Comparison of ENCODE assay signal across 15 cellular contexts in the genomic region with DNA sequence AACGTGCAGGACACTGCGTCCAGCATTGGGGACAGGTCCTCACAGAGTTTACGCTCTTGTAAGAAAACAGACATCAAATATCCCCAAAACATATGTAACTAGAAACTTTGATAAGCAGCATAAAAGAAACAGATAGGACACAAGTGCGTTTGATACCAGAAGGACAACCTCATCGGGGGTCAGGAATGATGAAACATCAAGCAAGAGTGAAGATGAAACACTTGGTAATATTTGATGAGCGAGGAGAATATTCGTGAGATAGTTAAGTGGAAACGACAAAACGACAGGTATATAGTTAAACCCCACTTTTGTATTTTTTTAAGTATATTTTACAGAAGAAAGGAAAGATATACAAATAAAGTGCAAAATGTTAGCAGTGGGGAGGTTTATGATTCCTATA. TPM values are rescaled to one million over a fixed set of nuclear protein-coding genes. Genes with fewer than 3 reads are reported as not detected.
DNase-seq lines count a peak whose midpoint lies in the region; ATAC-seq and TF ChIP-seq lines count a peak whose summit lies in the region.
"Had no signal": no experiment of that assay in that cellular context is flagged by ENCODE, and none has a peak within 500 bp of the region (broad histone marks: within the 10 kb centered on the region; RNA-seq: fewer than 3 reads in every experiment).

No MANE protein-coding gene starts in this region.

- POLR2A ChIA-PET in T-cell (lab: Charles Lee) = no interaction called here

- H3K27me3 Mint-ChIP-seq in nephron progenitor cell (ENCODE audit: low read depth, poor library complexity) (peaks cover 3% of the 10 kb centered on the region), T-cell (peaks cover 15 to 36% of the 10 kb centered on the region in 2 donors)

- peaks cover 3% of the 10 kb centered on the region; the same call in 1 of the 2 replicates for H3K36me3 ChIP-seq in WERI-Rb-1

- H3K4me1 Mint-ChIP-seq in nephron progenitor cell (peaks cover 55% of the 10 kb centered on the region), T-cell (no peaks in the 10 kb centered on the region)
- H3K4me1 Mint-ChIP-seq: B cell had no signal

- no peak for ATAC-seq in T-cell (replicated peaks in 1 of 4)
- ATAC-seq: GM23338, HepG2 had no signal

- H3K36me3 Mint-ChIP-seq in nephron progenitor cell (ENCODE audit: low read depth) (peaks cover 54% of the 10 kb centered on the region), T-cell (no peaks in the 10 kb centered on the region)

- no peaks in the 10 kb centered on the region for H3K27me3 ChIP-seq in WERI-Rb-1 (ENCODE audit: insufficient read depth, low read depth, severe bottlenecking)

- no peak for TF ChIP-seq CTCF in VCaP (conservative IDR thresholded peaks at IDR 0.05)
- no peak for TF ChIP-seq CTCF in nephron progenitor cell (IDR thresholded peaks at IDR 0.05)
- no peak for TF ChIP-seq CTCF in WERI-Rb-1 (IDR thresholded peaks at IDR 0.05; ENCODE audit: low read depth, low read length)

- CTCF ChIA-PET in T-cell (lab: Charles Lee) = no interaction called here

- H3K27ac ChIP-seq in VCaP (peak overlapping the region; percentile 99), epithelial cell of prostate (peak overlapping the region; percentile 95), WERI-Rb-1 (no peak overlapping the region)

- DNase-seq in OCI-M1 (lab: John Stamatoyannopoulos, UW) (peak; percentile 71), epithelial cell of prostate (ENCODE audit: low read depth, low spot score) (no peak), nephron progenitor cell (no peak), WERI-Rb-1 (no peak), mucosa of gallbladder (ENCODE audit: low spot score) (no peak), T-cell (no peak)
- DNase-seq: C1 segment of cervical spinal cord; CD4-positive, alpha-beta T cell; DMS153; DMS79 treated with DMSO at 0.1 percent for 48 hours; EL had no signal

- H3K9me3 Mint-ChIP-seq in nephron progenitor cell = peaks cover 19% of the 10 kb centered on the region
- H3K9me3 Mint-ChIP-seq in T-cell = no peaks in the 10 kb centered on the region
- H3K9me3 Mint-ChIP-seq: CD4-positive, alpha-beta T cell; GM23338 had no signal

- no peaks in the 10 kb centered on the region for H3K9me3 ChIP-seq in WERI-Rb-1 (ENCODE audit: severe bottlenecking)

- H3K4me3 Mint-ChIP-seq in nephron progenitor cell = no peak overlapping the region
- H3K4me3 Mint-ChIP-seq in T-cell = no peak overlapping the region
- H3K4me3 Mint-ChIP-seq: B cell; CD4-positive, alpha-beta T cell; GM23338 had no signal

- H3K4me3 ChIP-seq in WERI-Rb-1 (ENCODE audit: low read depth, low read length) = no peak overlapping the region
- H3K4me3 ChIP-seq: GM23338 had no signal

- peak overlapping the region; percentile 82 for H3K27ac Mint-ChIP-seq in nephron progenitor cell
- no peak overlapping the region for H3K27ac Mint-ChIP-seq in T-cell
- H3K27ac Mint-ChIP-seq: B cell; CD4-positive, alpha-beta T cell; GM23338 had no signal

RNA-seq across cellular contexts. Expression of gene NXN, which starts 55.9 kb away (rescaled TPM):
- total RNA-seq in mucosa of gallbladder (46.0 TPM), T-cell (1 to 10 TPM in 2 of 5 donors, under 1 TPM in 3; 0.56 to 1.3 (median 0.96) TPM)

Comparison
In these comparisons a context has a peak if more than half of its experiments do, and no peak if none do; other contexts are left out.
1. RNA of gene NXN, which starts 55.9 kb away (total RNA-seq): 46.0 TPM in mucosa of gallbladder (single experiment); 0.56 to 1.3 TPM in T-cell; every median in the first group is over 10 times any median in the second.